In genomic region chr18:58991127-58991798, GRCh38 we compare ENCODE assay signal across 1 cellular context.
TF ChIP-seq lines count a peak whose summit lies in the region.

No MANE protein-coding gene starts in this region.

TF ChIP-seq in HCT116, 20 proteins besides CTCF, POLR2A, EP300 and RAD21 (continued from another document):
- TF ChIP-seq, protein P1, sequence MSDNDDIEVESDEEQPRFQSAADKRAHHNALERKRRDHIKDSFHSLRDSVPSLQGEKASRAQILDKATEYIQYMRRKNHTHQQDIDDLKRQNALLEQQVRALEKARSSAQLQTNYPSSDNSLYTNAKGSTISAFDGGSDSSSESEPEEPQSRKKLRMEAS (IDR thresholded peaks at IDR 0.05): peak; percentile 13; the same call in 1 of the 2 replicates
